In genomic region chr3:127964053-127964452, GRCh38 we compare ENCODE assay signal across 18 cellular contexts. TPM values are rescaled to one million over a fixed set of nuclear protein-coding genes. Genes with fewer than 3 reads are reported as not detected.
DNase-seq lines count a peak whose midpoint lies in the region; ATAC-seq and TF ChIP-seq lines count a peak whose summit lies in the region.
"Had no signal": no experiment of that assay in that cellular context is flagged by ENCODE, and none has a peak within 500 bp of the region (broad histone marks: within the 10 kb centered on the region; RNA-seq: fewer than 3 reads in every experiment).

No MANE protein-coding gene starts in this region.

- H3K36me3 ChIP-seq in gastrocnemius medialis: no peaks in the 10 kb centered on the region
- H3K36me3 ChIP-seq in suprapubic skin: no peaks in the 10 kb centered on the region
- H3K36me3 ChIP-seq in adrenal gland (replicated peaks in 1 of 2): no peaks in the 10 kb centered on the region
- H3K36me3 ChIP-seq: esophagus squamous epithelium, spleen had no signal

- DNase-seq in NCI-H1694 treated with DMSO at 0.1 percent for 48 hours (lab: John Stamatoyannopoulos, UW) (peak; percentile 3), NCI-H1694 (lab: John Stamatoyannopoulos, UW) (no peak), NCI-H345 (lab: John Stamatoyannopoulos, UW) (peak; percentile 87), cardiac fibroblast (ENCODE audit: low read depth in 2 of 2) (peak; percentile 31 to 62), gastrocnemius medialis (no peak), suprapubic skin (ENCODE audit: low spot score in 2 of 2) (no peak), adrenal gland (no peak)
- no peak for DNase-seq in stimulated activated CD4-positive, alpha-beta T cell treated with anti-CD3 and anti-CD28 coated beads, Interleukin-15, amount 100 ng/mL, for 24 hours
- DNase-seq: activated CD4-positive, alpha-beta memory T cell treated with anti-CD3 and anti-CD28 coated beads for 36 hours; Caco-2; cerebellar nuclear complex; esophagus squamous epithelium; nephron progenitor cell; spleen; trophoblast cell had no signal

- ATAC-seq in gastrocnemius medialis: peak; percentile 78 to 82

- H3K9me3 ChIP-seq in gastrocnemius medialis: no peaks in the 10 kb centered on the region
- no peaks in the 10 kb centered on the region for H3K9me3 ChIP-seq in suprapubic skin
- H3K9me3 ChIP-seq in adrenal gland (replicated peaks in 1 of 3): no peaks in the 10 kb centered on the region
- H3K9me3 ChIP-seq: Caco-2, esophagus squamous epithelium had no signal

- intact Hi-C loops in gastrocnemius medialis (cut with DNase I; ENCODE audit: low total_unique reads): no loop called here
- intact Hi-C loops in adrenal gland (cut with DNase I): loop anchor here (5.0 to 10.0 kb wide), 2 partner anchors 272 to 309 kb away; no protein-coding TSS in a partner anchor

- H3K27ac ChIP-seq in gastrocnemius medialis (peak overlapping the region in 3 of 4 donors; percentile 37 to 52 (median 46)), suprapubic skin (no peak overlapping the region), adrenal gland (no peak overlapping the region)
- H3K27ac ChIP-seq: esophagus squamous epithelium, spleen had no signal

- TF ChIP-seq EP300 in suprapubic skin (IDR thresholded peaks at IDR 0.05): no peak

- H3K4me1 ChIP-seq in gastrocnemius medialis (peaks cover 4 to 18% of the 10 kb centered on the region in 2 donors), suprapubic skin (no peaks in the 10 kb centered on the region), adrenal gland (replicated peaks in 1 of 2) (no peaks in the 10 kb centered on the region)
- H3K4me1 ChIP-seq: spleen had no signal

- no peak for TF ChIP-seq CTCF in cardiac fibroblast (IDR thresholded peaks at IDR 0.05; ENCODE audit: low read depth, low read length)
- TF ChIP-seq CTCF in gastrocnemius medialis (IDR thresholded peaks at IDR 0.05 in 4 of 5, conservative IDR thresholded peaks at IDR 0.05 in 1 of 5): no peak
- no peak for TF ChIP-seq CTCF in suprapubic skin (IDR thresholded peaks at IDR 0.05)
- no peak for TF ChIP-seq CTCF in adrenal gland (IDR thresholded peaks at IDR 0.05)

- H3K4me3 ChIP-seq in cardiac fibroblast (replicated peaks in 1 of 2; ENCODE audit: low read depth in 2 of 2, low read length in 2 of 2) (no peak overlapping the region), gastrocnemius medialis (no peak overlapping the region), suprapubic skin (no peak overlapping the region), adrenal gland (no peak overlapping the region)
- H3K4me3 ChIP-seq: esophagus squamous epithelium, spleen had no signal

- H3K27me3 ChIP-seq in gastrocnemius medialis (no peaks in the 10 kb centered on the region), suprapubic skin (no peaks in the 10 kb centered on the region), adrenal gland (no peaks in the 10 kb centered on the region)

- TF ChIP-seq POLR2A in gastrocnemius medialis (IDR thresholded peaks at IDR 0.05) (no peak), suprapubic skin (IDR thresholded peaks at IDR 0.05) (no peak), adrenal gland (IDR thresholded peaks at IDR 0.05) (no peak)

- WGBS in suprapubic skin: 88% methylated on average over 4 of the region's 4 CpGs
- WGBS in adrenal gland, 4 donors: 77 to 84% (median 82%) methylated on average over 4 of the region's 4 CpGs

- in situ Hi-C loops in gastrocnemius medialis (cut with MboI; ENCODE audit: low sequenced_read_pairs in 4 of 4): loop anchor here in 3 of 4 donors (10.0 to 25.0 kb wide), 3 partner anchors 302 to 319 kb away; partner anchors contain the start of gene ABTB1 (in 1 of the 3)

RNA-seq across cellular contexts. Expression of gene KBTBD12, which starts 49.0 kb away (rescaled TPM):
- total RNA-seq in gastrocnemius medialis (10 to 100 TPM; 16.0 to 28.7 (median 22.1) TPM), suprapubic skin (under 1 TPM in 1 of 4 donors, not detected in 3; 0.72 TPM), adrenal gland (under 1 TPM; 0.07 to 0.95 (median 0.33) TPM)
- under 1 TPM; 0.24 to 0.57 (median 0.55) TPM for polyA plus RNA-seq in adrenal gland
- total RNA-seq: A172; activated CD4-positive, alpha-beta memory T cell treated with anti-CD3 and anti-CD28 coated beads for 36 hours; Caco-2; H4 had no signal
- polyA plus RNA-seq: keratinocyte had no signal

Comparison
In these comparisons a context has a peak if more than half of its experiments do, and no peak if none do; other contexts are left out.
1. DNase-seq: peak in NCI-H1694 treated with DMSO at 0.1 percent for 48 hours (single experiment), NCI-H345 (single experiment) and cardiac fibroblast (2 of 2); none in NCI-H1694 (single experiment), gastrocnemius medialis (0 of 2), suprapubic skin (0 of 2), stimulated activated CD4-positive, alpha-beta T cell treated with anti-CD3 and anti-CD28 coated beads, Interleukin-15, amount 100 ng/mL, for 24 hours (single experiment) and adrenal gland (0 of 7).
2. H3K27ac ChIP-seq: peak in gastrocnemius medialis (3 of 4); none in suprapubic skin (single experiment) and adrenal gland (0 of 5).
3. RNA of gene KBTBD12, which starts 49.0 kb away (total RNA-seq): 16.0 to 28.7 TPM in gastrocnemius medialis; 0.72 TPM in suprapubic skin and 0.07 to 0.95 TPM in adrenal gland; every median in the first group is over 4 times any median in the second.